In genomic region chr6:111794300-111794699, GRCh38 we compare ENCODE assay signal across 16 cellular contexts.
DNase-seq lines count a peak whose midpoint lies in the region; ATAC-seq and TF ChIP-seq lines count a peak whose summit lies in the region.
"Had no signal": no experiment of that assay in that cellular context is flagged by ENCODE, and none has a peak within 500 bp of the region (broad histone marks: within the 10 kb centered on the region; RNA-seq: fewer than 3 reads in every experiment).

No MANE protein-coding gene starts in this region.

- H3K36me3 ChIP-seq in left ventricle myocardium inferior = no peaks in the 10 kb centered on the region
- no peaks in the 10 kb centered on the region for H3K36me3 ChIP-seq in duodenal mucosa (ENCODE audit: control insufficient read depth in 1 of 2, insufficient read depth in 2 of 2, low read length in 2 of 2)
- no peaks in the 10 kb centered on the region for H3K36me3 ChIP-seq in testis (ENCODE audit: low read depth, missing control alignments)
- H3K36me3 ChIP-seq: left lung, right atrium auricular region, tibial nerve had no signal

- H3K9ac ChIP-seq in duodenal mucosa (ENCODE audit: low read depth in 1 of 2, low read length in 2 of 2) = peak overlapping the region in 1 of 2 donors; percentile 16

- H3K4me3 ChIP-seq in left ventricle myocardium inferior = no peak overlapping the region
- H3K4me3 ChIP-seq in duodenal mucosa (ENCODE audit: low read depth in 1 of 2, low read length in 2 of 2) = peak overlapping the region; percentile 32 to 35
- no peak overlapping the region for H3K4me3 ChIP-seq in testis
- H3K4me3 ChIP-seq: left lung, mucosa of descending colon, right atrium auricular region, SK-N-MC had no signal

- intact Hi-C loops in left ventricle myocardium inferior (cut with micrococcal nuclease) = no loop called here
- intact Hi-C loops in cardiac septum (cut with DNase I) = no loop called here
- intact Hi-C loops in activated B cell treated with CpG ODN at 0.5 μM for 24 hours (cut with micrococcal nuclease) = no loop called here
- intact Hi-C loops in testis (cut with DNase I; ENCODE audit: low total_unique reads) = no loop called here

- H3K9me3 ChIP-seq in left ventricle myocardium inferior (replicated peaks) (no peaks in the 10 kb centered on the region), duodenal mucosa (ENCODE audit: control insufficient read depth in 1 of 2, low read length in 2 of 2) (no peaks in the 10 kb centered on the region), testis (no peaks in the 10 kb centered on the region)
- H3K9me3 ChIP-seq: left lung, mucosa of descending colon, right atrium auricular region, tibial nerve had no signal

- DNase-seq in left ventricle myocardium inferior (no peak), cardiac septum (ENCODE audit: low spot score) (no peak), activated B cell treated with CpG ODN at 0.5 μM for 24 hours (no peak), NCI-H2196 treated with DMSO at 0.1 percent for 48 hours (lab: John Stamatoyannopoulos, UW; ENCODE audit: unreplicated experiment) (no peak), C1 segment of cervical spinal cord (lab: John Stamatoyannopoulos, UW) (no peak), testis (no peak)
- no peak for DNase-seq in stimulated activated naive CD8-positive, alpha-beta T cell treated with anti-CD3 and anti-CD28 coated beads, Interleukin-15, amount 100 ng/mL, for 72 hours
- DNase-seq: EL, NCI-H187 had no signal

- no peaks in the 10 kb centered on the region for H3K27me3 Mint-ChIP-seq in activated B cell treated with CpG ODN at 0.5 μM for 24 hours
- no peaks in the 10 kb centered on the region for H3K27me3 Mint-ChIP-seq in stimulated activated naive CD8-positive, alpha-beta T cell treated with anti-CD3 and anti-CD28 coated beads, Interleukin-15, amount 100 ng/mL, for 72 hours
- H3K27me3 Mint-ChIP-seq: effector memory CD8-positive, alpha-beta T cell had no signal

- peak overlapping the region; percentile 15 for H3K27ac ChIP-seq in left ventricle myocardium inferior (replicated peaks)
- no peak overlapping the region for H3K27ac ChIP-seq in duodenal mucosa (ENCODE audit: low read depth, low read length)
- no peak overlapping the region for H3K27ac ChIP-seq in testis
- H3K27ac ChIP-seq: left lung, right atrium auricular region, SK-N-MC had no signal

- H3K4me1 Mint-ChIP-seq in activated B cell treated with CpG ODN at 0.5 μM for 24 hours = peaks cover 11% of the 10 kb centered on the region
- H3K4me1 Mint-ChIP-seq in stimulated activated naive CD8-positive, alpha-beta T cell treated with anti-CD3 and anti-CD28 coated beads, Interleukin-15, amount 100 ng/mL, for 72 hours = peaks cover 13% of the 10 kb centered on the region

- TF ChIP-seq CTCF in left ventricle myocardium inferior (IDR thresholded peaks at IDR 0.05; ENCODE audit: borderline replicate concordance) = no peak
- TF ChIP-seq CTCF in activated B cell treated with CpG ODN at 0.5 μM for 24 hours (IDR thresholded peaks at IDR 0.05) = no peak
- no peak for TF ChIP-seq CTCF in testis (IDR thresholded peaks at IDR 0.05)

- POLR2A ChIA-PET in activated B cell treated with CpG ODN at 0.5 μM for 24 hours (lab: Charles Lee) = no interaction called here

- H3K27ac Mint-ChIP-seq in activated B cell treated with CpG ODN at 0.5 μM for 24 hours = peak overlapping the region; percentile 8
- H3K27ac Mint-ChIP-seq in stimulated activated naive CD8-positive, alpha-beta T cell treated with anti-CD3 and anti-CD28 coated beads, Interleukin-15, amount 100 ng/mL, for 72 hours = peak overlapping the region; percentile 96 to 97
- H3K27ac Mint-ChIP-seq: effector memory CD8-positive, alpha-beta T cell had no signal

- H3K9me3 Mint-ChIP-seq in activated B cell treated with CpG ODN at 0.5 μM for 24 hours = no peaks in the 10 kb centered on the region
- H3K9me3 Mint-ChIP-seq in stimulated activated naive CD8-positive, alpha-beta T cell treated with anti-CD3 and anti-CD28 coated beads, Interleukin-15, amount 100 ng/mL, for 72 hours = no peaks in the 10 kb centered on the region
- H3K9me3 Mint-ChIP-seq: effector memory CD8-positive, alpha-beta T cell had no signal

- no peak for TF ChIP-seq POLR2A in testis (IDR thresholded peaks at IDR 0.05)

- 77 to 91% methylated on average over 4 of the region's 4 CpGs for WGBS in testis, 2 donors

- no peak for ATAC-seq in activated B cell treated with CpG ODN at 0.5 μM for 24 hours (ENCODE audit: low read depth)
- ATAC-seq in stimulated activated naive CD8-positive, alpha-beta T cell treated with anti-CD3 and anti-CD28 coated beads, Interleukin-15, amount 100 ng/mL, for 72 hours = no peak
- ATAC-seq: left lung had no signal

- H3K27me3 ChIP-seq in left ventricle myocardium inferior (ENCODE audit: low read depth) (no peaks in the 10 kb centered on the region), duodenal mucosa (ENCODE audit: control insufficient read depth in 1 of 2, insufficient read depth in 2 of 2, low read length in 2 of 2) (no peaks in the 10 kb centered on the region), testis (no peaks in the 10 kb centered on the region)
- H3K27me3 ChIP-seq: left lung, right atrium auricular region, tibial nerve had no signal

- CTCF ChIA-PET in activated B cell treated with CpG ODN at 0.5 μM for 24 hours (lab: Charles Lee) = no interaction called here

- H3K4me3 Mint-ChIP-seq in activated B cell treated with CpG ODN at 0.5 μM for 24 hours = no peak overlapping the region
- H3K4me3 Mint-ChIP-seq in stimulated activated naive CD8-positive, alpha-beta T cell treated with anti-CD3 and anti-CD28 coated beads, Interleukin-15, amount 100 ng/mL, for 72 hours = peak overlapping the region; percentile 78 to 82

- H3K4me1 ChIP-seq in left ventricle myocardium inferior (peaks cover 67% of the 10 kb centered on the region), duodenal mucosa (ENCODE audit: control insufficient read depth in 1 of 2, insufficient read depth in 2 of 2, low read length in 2 of 2) (peaks cover 0 to 1% of the 10 kb centered on the region in 2 donors), testis (peaks cover 12% of the 10 kb centered on the region)

- H3K36me3 Mint-ChIP-seq in activated B cell treated with CpG ODN at 0.5 μM for 24 hours (ENCODE audit: low read depth) = no peaks in the 10 kb centered on the region

Comparison
In these comparisons a context has a peak if more than half of its experiments do, and no peak if none do; other contexts are left out.
1. H3K4me3 ChIP-seq: peak in duodenal mucosa (2 of 2); none in left ventricle myocardium inferior (single experiment) and testis (0 of 2).